In the genomic region with DNA sequence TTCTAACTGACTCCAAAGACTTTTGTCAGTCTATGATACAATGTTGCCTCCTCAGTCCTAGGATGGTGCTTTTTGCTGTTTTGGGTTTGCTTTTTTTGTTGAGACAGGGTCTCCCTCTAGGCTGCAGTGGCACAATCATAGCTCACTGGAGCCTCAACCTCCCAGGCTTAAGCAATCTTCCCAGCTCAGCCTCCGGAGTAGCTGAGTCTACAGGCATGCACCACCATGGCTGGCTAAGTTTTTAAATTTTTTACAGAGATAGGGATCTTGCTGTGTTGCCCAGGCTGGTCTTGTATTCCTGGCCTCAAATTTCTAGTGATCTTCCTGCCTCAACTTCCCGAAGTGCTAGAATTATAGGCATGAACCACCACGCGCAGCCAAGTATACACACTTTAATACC, we compare ENCODE assay signal across 1 cellular context.
TF ChIP-seq lines count a peak whose summit lies in the region.

No MANE protein-coding gene starts in this region.

TF ChIP-seq in SK-N-SH treated with all-trans-retinoic acid at 6 μM for 48 hours, 23 proteins besides CTCF, POLR2A, EP300 and RAD21 (continued from another document):
- TF ChIP-seq BACH2 (CRISPR knock-in tag; IDR thresholded peaks at IDR 0.05; ENCODE audit: borderline replicate concordance) (no peak), CSDC2 (CRISPR knock-in tag; IDR thresholded peaks at IDR 0.05) (no peak)
- TF ChIP-seq, protein P1, sequence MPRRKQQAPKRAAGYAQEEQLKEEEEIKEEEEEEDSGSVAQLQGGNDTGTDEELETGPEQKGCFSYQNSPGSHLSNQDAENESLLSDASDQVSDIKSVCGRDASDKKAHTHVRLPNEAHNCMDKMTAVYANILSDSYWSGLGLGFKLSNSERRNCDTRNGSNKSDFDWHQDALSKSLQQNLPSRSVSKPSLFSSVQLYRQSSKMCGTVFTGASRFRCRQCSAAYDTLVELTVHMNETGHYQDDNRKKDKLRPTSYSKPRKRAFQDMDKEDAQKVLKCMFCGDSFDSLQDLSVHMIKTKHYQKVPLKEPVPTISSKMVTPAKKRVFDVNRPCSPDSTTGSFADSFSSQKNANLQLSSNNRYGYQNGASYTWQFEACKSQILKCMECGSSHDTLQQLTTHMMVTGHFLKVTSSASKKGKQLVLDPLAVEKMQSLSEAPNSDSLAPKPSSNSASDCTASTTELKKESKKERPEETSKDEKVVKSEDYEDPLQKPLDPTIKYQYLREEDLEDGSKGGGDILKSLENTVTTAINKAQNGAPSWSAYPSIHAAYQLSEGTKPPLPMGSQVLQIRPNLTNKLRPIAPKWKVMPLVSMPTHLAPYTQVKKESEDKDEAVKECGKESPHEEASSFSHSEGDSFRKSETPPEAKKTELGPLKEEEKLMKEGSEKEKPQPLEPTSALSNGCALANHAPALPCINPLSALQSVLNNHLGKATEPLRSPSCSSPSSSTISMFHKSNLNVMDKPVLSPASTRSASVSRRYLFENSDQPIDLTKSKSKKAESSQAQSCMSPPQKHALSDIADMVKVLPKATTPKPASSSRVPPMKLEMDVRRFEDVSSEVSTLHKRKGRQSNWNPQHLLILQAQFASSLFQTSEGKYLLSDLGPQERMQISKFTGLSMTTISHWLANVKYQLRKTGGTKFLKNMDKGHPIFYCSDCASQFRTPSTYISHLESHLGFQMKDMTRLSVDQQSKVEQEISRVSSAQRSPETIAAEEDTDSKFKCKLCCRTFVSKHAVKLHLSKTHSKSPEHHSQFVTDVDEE (CRISPR knock-in tag; IDR thresholded peaks at IDR 0.05), result no peak
